In the genomic region with DNA sequence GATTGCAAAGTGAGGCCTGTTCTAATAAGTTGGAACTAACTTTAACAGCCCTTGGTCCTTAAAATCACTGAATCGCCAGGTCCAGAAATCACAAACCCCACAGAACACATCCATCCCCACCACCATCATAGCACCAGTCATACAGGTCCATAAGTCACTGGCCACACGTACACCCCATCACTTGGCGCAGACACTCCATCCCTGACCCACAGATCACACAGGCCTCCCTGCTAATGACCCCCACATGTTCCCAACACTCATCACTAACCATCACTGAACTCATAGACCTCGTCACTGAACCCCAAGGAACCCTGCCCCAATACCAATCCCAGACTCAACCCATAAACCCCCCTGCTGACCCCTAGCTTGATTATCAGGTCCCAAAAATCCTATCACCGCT, we compare ENCODE assay signal across 9 cellular contexts. TPM values are rescaled to one million over a fixed set of nuclear protein-coding genes. Genes with fewer than 3 reads are reported as not detected.
DNase-seq lines count a peak whose midpoint lies in the region; ATAC-seq and TF ChIP-seq lines count a peak whose summit lies in the region.
"Had no signal": no experiment of that assay in that cellular context is flagged by ENCODE, and none has a peak within 500 bp of the region (broad histone marks: within the 10 kb centered on the region; RNA-seq: fewer than 3 reads in every experiment).

No MANE protein-coding gene starts in this region.

- POLR2A ChIA-PET in AG04449 (lab: Yijun Ruan, JAX): no interaction called here

- H3K4me3 ChIP-seq in AG04449 (ENCODE audit: low read depth, low read length) (peak overlapping the region; percentile 55), adrenal gland (peak overlapping the region in 2 of 4 donors; percentile 10 to 62), gastroesophageal sphincter (peak overlapping the region; percentile 62 to 69), psoas muscle (peak overlapping the region; percentile 83)

- H3K36me3 ChIP-seq in adrenal gland (replicated peaks in 1 of 2): no peaks in the 10 kb centered on the region
- H3K36me3 ChIP-seq in gastroesophageal sphincter: peaks cover 4 to 34% of the 10 kb centered on the region in 2 donors
- H3K36me3 ChIP-seq in psoas muscle (ENCODE audit: insufficient read depth in 1 of 2, low read depth in 1 of 2): peaks cover 17 to 27% of the 10 kb centered on the region in 2 donors

- peak; percentile 13 for ATAC-seq in gastroesophageal sphincter
- peak in 3 of 4 donors; percentile 42 to 70 (median 54) for ATAC-seq in psoas muscle
- no peak for ATAC-seq in GM19397 (IDR thresholded peaks at IDR 0.05; ENCODE audit: unreplicated experiment)
- ATAC-seq: activated CD4-positive, alpha-beta T cell treated with anti-CD3 and anti-CD28 coated beads for 36 hours had no signal

- in situ Hi-C loops in KBM-7 (cut with MboI; ENCODE audit: low pct_unique_long_range_greater_than_20kb, low sequenced_read_pairs): no loop called here

- no peak for TF ChIP-seq EP300 in gastroesophageal sphincter (IDR thresholded peaks at IDR 0.05)

- TF ChIP-seq POLR2A in adrenal gland (IDR thresholded peaks at IDR 0.05) (no peak), gastroesophageal sphincter (IDR thresholded peaks at IDR 0.05) (no peak)

- CTCF ChIA-PET in AG04449 (lab: Yijun Ruan, JAX): no interaction called here

- DNase-seq in AG04449 (ENCODE audit: low read depth, low spot score) (no peak), adrenal gland (peak in 1 of 7 donors; percentile 7), psoas muscle (no peak), KBM-7 (no peak), SKM-1 treated with dmso at 0.1 percent for 144 hours (lab: John Stamatoyannopoulos, UW; ENCODE audit: unreplicated experiment) (no peak)
- no peak for DNase-seq in activated CD8-positive, alpha-beta memory T cell treated with anti-CD3 and anti-CD28 coated beads for 24 hours

- no peaks in the 10 kb centered on the region for H3K27me3 ChIP-seq in adrenal gland
- no peaks in the 10 kb centered on the region for H3K27me3 ChIP-seq in gastroesophageal sphincter
- H3K27me3 ChIP-seq in psoas muscle (ENCODE audit: insufficient read depth in 3 of 3, low read length in 2 of 3): no peaks in the 10 kb centered on the region

- H3K9me3 ChIP-seq in adrenal gland (replicated peaks in 1 of 3) (peaks cover 0 to 44% (median 14%) of the 10 kb centered on the region in 3 donors), gastroesophageal sphincter (peaks cover 0 to 97% (median 2%) of the 10 kb centered on the region in 3 donors), psoas muscle (peaks cover 82% of the 10 kb centered on the region)

- intact Hi-C loops in adrenal gland (cut with DNase I): no loop called here
- intact Hi-C loops in psoas muscle (cut with DNase I): no loop called here

- peaks cover 0 to 6% of the 10 kb centered on the region in 2 donors for H3K4me1 ChIP-seq in adrenal gland (replicated peaks in 1 of 2)
- H3K4me1 ChIP-seq in gastroesophageal sphincter: peaks cover 0 to 3% (median 0%) of the 10 kb centered on the region in 3 donors
- H3K4me1 ChIP-seq in psoas muscle: no peaks in the 10 kb centered on the region

- 27 to 44% (median 43%) methylated on average over 5 of the region's 5 CpGs for WGBS in adrenal gland, 4 donors
- 35 to 38% methylated on average over 5 of the region's 5 CpGs for WGBS in gastroesophageal sphincter (ENCODE audit: low coverage in 1 of 2), 2 donors
- 25 to 35% (median 33%) methylated on average over 5 of the region's 5 CpGs for WGBS in psoas muscle, 3 donors

- TF ChIP-seq CTCF in AG04449 (IDR thresholded peaks at IDR 0.05; ENCODE audit: insufficient read depth, low read length, missing control alignments) (no peak), adrenal gland (IDR thresholded peaks at IDR 0.05) (no peak), gastroesophageal sphincter (IDR thresholded peaks at IDR 0.05) (no peak), psoas muscle (IDR thresholded peaks at IDR 0.05) (no peak)

- H3K27ac ChIP-seq in adrenal gland (peak overlapping the region in 3 of 5 donors; percentile 25 to 85 (median 65)), gastroesophageal sphincter (peak overlapping the region; percentile 45 to 85 (median 80)), psoas muscle (peak overlapping the region; percentile 83)

RNA-seq across cellular contexts. Expression of a gene that starts 41.2 kb away (rescaled TPM):
- total RNA-seq in adrenal gland (1 to 10 TPM in 1 of 8 donors, under 1 TPM in 7; 0.12 to 1.1 (median 0.60) TPM), gastroesophageal sphincter (1 to 10 TPM; 1.7 to 6.5 (median 2.8) TPM), psoas muscle (under 1 TPM; 0.20 to 0.77 (median 0.55) TPM)
- polyA plus RNA-seq in adrenal gland (1 to 10 TPM in 2 of 3 donors, under 1 TPM in 1; 0.82 to 6.0 (median 3.3) TPM), psoas muscle (under 1 TPM; 0.55 to 0.73 (median 0.68) TPM)
